In the genomic region with DNA sequence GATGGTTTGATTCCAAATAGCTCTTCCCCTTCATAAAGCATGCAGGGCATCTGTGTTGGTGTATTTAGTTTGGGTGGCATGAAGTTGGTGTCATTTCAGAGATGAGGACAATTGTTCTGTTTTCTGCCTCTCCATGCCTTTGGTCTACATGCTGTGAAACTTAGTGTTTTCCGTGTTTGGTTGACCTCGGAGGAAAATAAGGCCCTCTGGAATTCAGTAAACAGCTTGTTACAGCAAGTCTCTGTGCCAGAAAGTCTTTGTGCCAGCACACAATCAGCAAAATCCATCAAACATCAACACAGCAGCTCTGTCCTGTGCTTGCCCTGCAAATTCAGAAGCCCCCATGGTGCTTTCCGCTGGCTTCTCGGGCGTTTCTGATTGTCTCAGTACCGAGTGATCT, we compare ENCODE assay signal across 20 cellular contexts. TPM values are rescaled to one million over a fixed set of nuclear protein-coding genes. Genes with fewer than 3 reads are reported as not detected.
DNase-seq lines count a peak whose midpoint lies in the region; ATAC-seq and TF ChIP-seq lines count a peak whose summit lies in the region.
"Had no signal": no experiment of that assay in that cellular context is flagged by ENCODE, and none has a peak within 500 bp of the region (broad histone marks: within the 10 kb centered on the region; RNA-seq: fewer than 3 reads in every experiment).

No MANE protein-coding gene starts in this region.

- H3K4me1 Mint-ChIP-seq in activated T-cell treated with anti-CD3 and anti-CD28 coated beads, Interleukin-2, amount 50 U/mL, for 72 hours (ENCODE audit: low read depth), result peaks cover 23% of the 10 kb centered on the region

- H3K4me2 ChIP-seq in parathyroid adenoma (ENCODE audit: low read length), result peak overlapping the region; percentile 9

- H3K27me3 Mint-ChIP-seq in activated T-cell treated with anti-CD3 and anti-CD28 coated beads, Interleukin-2, amount 50 U/mL, for 72 hours (ENCODE audit: low read depth), result no peaks in the 10 kb centered on the region

- ATAC-seq in activated T-cell treated with anti-CD3 and anti-CD28 coated beads, Interleukin-2, amount 50 U/mL, for 72 hours (replicated peaks in 1 of 2), result no peak
- ATAC-seq in GM18517 (IDR thresholded peaks at IDR 0.05; ENCODE audit: unreplicated experiment), result no peak

- DNase-seq in activated T-cell treated with anti-CD3 and anti-CD28 coated beads, Interleukin-2, amount 50 U/mL, for 72 hours, result no peak
- no peak for DNase-seq in activated T-cell treated with anti-CD3 and anti-CD28 coated beads, Interleukin-2, amount 50 U/mL, for 48 hours
- DNase-seq in NCI-H1694 (lab: John Stamatoyannopoulos, UW) (no peak), NCI-H345 (lab: John Stamatoyannopoulos, UW) (no peak)
- DNase-seq: 8988T, ACHN, BE2C, Calu3, DND-41, H7, NCI-H1105, NCI-H1436 treated with DMSO at 0.1 percent for 48 hours, NCI-H2029, NCI-H446 treated with DMSO at 0.1 percent for 48 hours, NCI-H526 treated with DMSO at 0.1 percent for 48 hours, SHP77 treated with DMSO at 0.1 percent for 48 hours had no signal

- no peaks in the 10 kb centered on the region for H3K36me3 ChIP-seq in parathyroid adenoma (ENCODE audit: control insufficient read depth, insufficient read depth, low read length)

- peak overlapping the region; percentile 1 for H3K4me3 ChIP-seq in parathyroid adenoma (ENCODE audit: low read depth, low read length)

- no peaks in the 10 kb centered on the region for H3K9me3 Mint-ChIP-seq in activated T-cell treated with anti-CD3 and anti-CD28 coated beads, Interleukin-2, amount 50 U/mL, for 72 hours

- no peak overlapping the region for H2AFZ ChIP-seq in parathyroid adenoma

- H3K9ac ChIP-seq in parathyroid adenoma, result no peak overlapping the region

- H3K4me1 ChIP-seq in parathyroid adenoma, result peaks cover 8% of the 10 kb centered on the region
- H3K4me1 ChIP-seq: BE2C had no signal

- H3K27ac ChIP-seq in angular gyrus (ENCODE audit: low read depth, low read length) (peak overlapping the region; percentile 13), parathyroid adenoma (peak overlapping the region; percentile 86)
- H3K27ac ChIP-seq: HL-60 had no signal

- H3K9me3 ChIP-seq in parathyroid adenoma (ENCODE audit: control insufficient read depth, low read length), result no peaks in the 10 kb centered on the region
- H3K9me3 ChIP-seq: BE2C had no signal

- peaks cover 13 to 40% of the 10 kb centered on the region in 2 donors for H3K36me3 Mint-ChIP-seq in activated T-cell treated with anti-CD3 and anti-CD28 coated beads, Interleukin-2, amount 50 U/mL, for 72 hours (ENCODE audit: insufficient read depth in 2 of 2)

- no peak overlapping the region for H3K4me3 Mint-ChIP-seq in activated T-cell treated with anti-CD3 and anti-CD28 coated beads, Interleukin-2, amount 50 U/mL, for 72 hours

- peaks cover 18% of the 10 kb centered on the region for H3K79me2 ChIP-seq in parathyroid adenoma

- H3K27me3 ChIP-seq in parathyroid adenoma (ENCODE audit: control insufficient read depth, insufficient read depth, low read length), result no peaks in the 10 kb centered on the region
- H3K27me3 ChIP-seq: BE2C had no signal

- TF ChIP-seq CTCF in parathyroid adenoma (IDR thresholded peaks at IDR 0.05), result no peak

- peak overlapping the region; percentile 19 for H3K27ac Mint-ChIP-seq in activated T-cell treated with anti-CD3 and anti-CD28 coated beads, Interleukin-2, amount 50 U/mL, for 72 hours

RNA-seq across cellular contexts. Expression of gene PARK7, which starts 9.5 kb away (rescaled TPM):
- total RNA-seq in activated T-cell treated with anti-CD3 and anti-CD28 coated beads, Interleukin-2, amount 50 U/mL, for 72 hours, result 100 to 1,000 TPM; 247 to 273 TPM

RNA-seq across cellular contexts. Expression of gene TNFRSF9, which starts 30.4 kb away (rescaled TPM):
- 10 to 100 TPM; 35.4 to 86.2 TPM for total RNA-seq in activated T-cell treated with anti-CD3 and anti-CD28 coated beads, Interleukin-2, amount 50 U/mL, for 72 hours
- total RNA-seq: H7 had no signal

RNA-seq across cellular contexts. Expression of gene ERRFI1, which starts 55.1 kb away (rescaled TPM):
- 1 to 10 TPM; 2.6 to 3.3 TPM for total RNA-seq in activated T-cell treated with anti-CD3 and anti-CD28 coated beads, Interleukin-2, amount 50 U/mL, for 72 hours
